12 cellular contexts compared by ENCODE assay signal in the genomic region with DNA sequence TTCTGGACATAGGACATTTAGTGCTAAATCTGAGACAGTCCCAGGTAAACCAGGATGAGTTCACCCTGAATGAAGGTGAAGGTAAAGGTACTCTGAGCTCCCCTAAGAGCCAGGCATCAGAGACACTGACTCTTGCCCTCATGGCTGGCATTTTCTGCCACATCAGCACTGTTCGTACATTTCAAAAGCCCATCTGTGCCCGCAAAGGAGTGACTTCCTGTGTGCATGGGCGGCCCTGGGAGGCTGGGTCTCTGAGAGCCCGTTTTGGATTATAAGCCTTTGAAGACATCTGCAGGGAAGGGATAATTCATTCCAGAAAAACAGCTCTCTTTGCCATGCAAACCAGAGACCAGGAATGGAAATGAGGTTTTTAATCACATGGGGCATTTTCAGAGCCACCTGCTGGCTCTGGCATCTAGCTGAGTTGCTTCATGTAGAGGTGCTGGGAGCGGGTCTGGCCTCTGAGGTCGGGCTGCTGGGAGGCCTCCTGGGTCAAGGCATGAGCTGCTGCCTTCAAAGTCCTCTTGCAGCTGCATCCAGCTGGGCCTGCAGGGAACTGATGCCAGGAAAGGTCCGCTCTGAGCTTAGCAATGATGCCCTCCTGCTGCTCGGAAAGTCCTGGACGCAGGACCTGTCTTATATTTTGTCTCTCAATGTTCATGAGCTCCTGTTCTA.
"Had no signal": no experiment of that assay in that cellular context is flagged by ENCODE, and none has a peak within 500 bp of the region (broad histone marks: within the 10 kb centered on the region; RNA-seq: fewer than 3 reads in every experiment).

No MANE protein-coding gene starts in this region.

- H3K27ac ChIP-seq: epithelial cell of prostate, gastrocnemius medialis, parathyroid adenoma, spleen, suprapubic skin had no signal

- H2AFZ ChIP-seq: parathyroid adenoma had no signal

- H3K36me3 ChIP-seq: gastrocnemius medialis, spleen, suprapubic skin had no signal

- H3K9me3 ChIP-seq: gastrocnemius medialis, suprapubic skin had no signal

- H3K79me2 ChIP-seq: parathyroid adenoma had no signal

- DNase-seq: activated B cell treated with CpG ODN at 0.5 μM for 24 hours; activated CD4-positive, alpha-beta T cell treated with anti-CD3 and anti-CD28 coated beads, Interleukin-2, amount 50 U/mL, for 1 hour; activated naive CD4-positive, alpha-beta T cell treated with anti-CD3 and anti-CD28 coated beads, Interleukin-2, amount 50 U/mL, for 16 hours; cortex of kidney; effector memory CD4-positive, alpha-beta T cell; gastrocnemius medialis; spleen; stimulated activated CD4-positive, alpha-beta T cell treated with anti-CD3 and anti-CD28 coated beads, Interleukin-1b, Interleukin-23, amount 100 ng/mL, for 48 hours; stimulated activated naive CD8-positive, alpha-beta T cell treated with anti-CD3 and anti-CD28 coated beads, Interleukin-15, Interleukin-2, amounts not matched to agents 100 U/mL and 50 U/mL, for 24 hours had no signal

- H3K27me3 ChIP-seq: gastrocnemius medialis, suprapubic skin had no signal

- H3K4me1 ChIP-seq: gastrocnemius medialis, parathyroid adenoma had no signal

- ATAC-seq: gastrocnemius medialis; stimulated activated naive CD8-positive, alpha-beta T cell treated with anti-CD3 and anti-CD28 coated beads, Interleukin-15, Interleukin-2, amounts not matched to agents 100 U/mL and 50 U/mL, for 24 hours had no signal

- H3K4me3 ChIP-seq: gastrocnemius medialis, spleen, suprapubic skin had no signal

- H3K9ac ChIP-seq: parathyroid adenoma had no signal
